21 cellular contexts compared by ENCODE assay signal in genomic region chr3:54355795-54356194, GRCh38.
A peak's percentile ranks its signal among the peaks of the same experiment; 100 is the strongest.
DNase-seq lines count a peak whose midpoint lies in the region; ATAC-seq, FAIRE-seq and TF ChIP-seq lines count a peak whose summit lies in the region.
"Had no signal": no experiment of that assay in that cellular context is flagged by ENCODE, and none has a peak within 500 bp of the region (broad histone marks: within the 10 kb centered on the region; RNA-seq: fewer than 3 reads in every experiment).

No MANE protein-coding gene starts in this region.

- no peak for ATAC-seq in Right ventricle myocardium superior (ENCODE audit: poor library complexity)
- ATAC-seq in K562, result no peak

- H3K9me3 Mint-ChIP-seq in Caco-2 (ENCODE audit: unreplicated experiment), result no peaks in the 10 kb centered on the region

- H3K27ac Mint-ChIP-seq in Caco-2 (ENCODE audit: unreplicated experiment), result no peak overlapping the region
- H3K27ac Mint-ChIP-seq: CD8-positive, alpha-beta memory T cell; HFFc6 had no signal

- H3K79me2 ChIP-seq in K562 (ENCODE audit: control insufficient read depth, insufficient read depth, low read length) (no peaks in the 10 kb centered on the region), Karpas-422 (ENCODE audit: low read length) (no peaks in the 10 kb centered on the region)

- H3K27me3 Mint-ChIP-seq in Caco-2 (ENCODE audit: insufficient read depth, unreplicated experiment), result no peaks in the 10 kb centered on the region

- 0% methylated on average over 5 of the region's 5 CpGs for WGBS in K562 (ENCODE audit: insufficient coverage, low coverage, missing lambda C conversion rate)
- 78% methylated on average over 5 of the region's 5 CpGs for whole genome bisulfite sequencing in thyroid gland, 2 donors

- no peak for TF ChIP-seq POLR2A in K562 (conservative IDR thresholded peaks at IDR 0.05)
- TF ChIP-seq POLR2A in thyroid gland (IDR thresholded peaks at IDR 0.05), result no peak

- H3K9me3 ChIP-seq in left ventricle myocardium inferior (replicated peaks) (no peaks in the 10 kb centered on the region), K562 (replicated peaks; ENCODE audit: control insufficient read depth, insufficient read depth, low read depth, low read length) (no peaks in the 10 kb centered on the region), thyroid gland (no peaks in the 10 kb centered on the region), Karpas-422 (ENCODE audit: low read length) (no peaks in the 10 kb centered on the region), Caco-2 (no peaks in the 10 kb centered on the region)

- BruUV-seq in K562 (replicated peaks; lab: Mats Ljungman, UMichigan) (no TSS peak), Caco-2 (replicated peaks; lab: Mats Ljungman, UMichigan) (no TSS peak)

- H3K4me3 Mint-ChIP-seq in Caco-2 (ENCODE audit: unreplicated experiment), result no peak overlapping the region
- H3K4me3 Mint-ChIP-seq: CD8-positive, alpha-beta memory T cell; HFFc6 had no signal

- peaks cover 77% of the 10 kb centered on the region for H3K4me1 ChIP-seq in left ventricle myocardium inferior
- no peaks in the 10 kb centered on the region for H3K4me1 ChIP-seq in K562 (replicated peaks in 1 of 2; ENCODE audit: control insufficient read depth in 2 of 2, insufficient read depth in 2 of 2, low read length in 2 of 2)
- H3K4me1 ChIP-seq in thyroid gland, result peaks cover 64 to 75% of the 10 kb centered on the region in 2 donors
- H3K4me1 ChIP-seq in Karpas-422 (ENCODE audit: low read length), result no peaks in the 10 kb centered on the region
- H3K4me1 ChIP-seq in Caco-2, result peaks cover 8% of the 10 kb centered on the region; the same call in 1 of the 2 replicates

- DNase-seq in left ventricle myocardium inferior, result no peak
- no peak for DNase-seq in Right ventricle myocardium superior
- no peak for DNase-seq in K562 (ENCODE audit: extremely low read depth in 1 of 4, low spot score in 3 of 4)
- DNase-seq in kidney tubule cell (ENCODE audit: low spot score), result peak; percentile 3
- DNase-seq in thyroid gland, result no peak
- no peak for DNase-seq in Karpas-422
- DNase-seq in Caco-2, result no peak
- DNase-seq in HEK293T (ENCODE audit: extremely low spot score), result no peak
- DNase-seq: 8988T; AML-193; CD8-positive, alpha-beta memory T cell; HFFc6; KG1; MV-4-11; NCI-H1105 treated with DMSO at 0.1 percent for 48 hours; NCI-H2029 treated with DMSO at 0.1 percent for 48 hours; NCI-H226; NCI-H524; NCI-H774; NK-92 treated with Interleukin-12 subunit alpha and Interleukin-12 subunit beta, amount 100 ng/mL, for 24 hours had no signal

- H3K27me3 ChIP-seq in left ventricle myocardium inferior (ENCODE audit: low read depth) (no peaks in the 10 kb centered on the region), K562 (ENCODE audit: control insufficient read depth in 2 of 2, insufficient read depth in 2 of 2, low read length in 2 of 2) (no peaks in the 10 kb centered on the region), thyroid gland (no peaks in the 10 kb centered on the region), Karpas-422 (ENCODE audit: low read length) (no peaks in the 10 kb centered on the region), Caco-2 (replicated peaks; ENCODE audit: control insufficient read depth, insufficient read depth, low read length) (no peaks in the 10 kb centered on the region)

- POLR2A ChIA-PET in K562 (lab: Yijun Ruan, JAX), result no interaction called here
- POLR2A ChIA-PET in Caco-2 (lab: Charles Lee), result no interaction called here
- POLR2A ChIA-PET in HEK293T (lab: Yijun Ruan, JAX), result no interaction called here

- peaks cover 8% of the 10 kb centered on the region for H3K4me1 Mint-ChIP-seq in Caco-2 (ENCODE audit: low read depth, unreplicated experiment)
- H3K4me1 Mint-ChIP-seq: CD8-positive, alpha-beta memory T cell had no signal

- in situ Hi-C loops in K562 (cut with MboI), result no loop called here

- no peaks in the 10 kb centered on the region for H3K9me2 ChIP-seq in Karpas-422 (replicated peaks; ENCODE audit: insufficient read depth, low read length)

- intact Hi-C loops in left ventricle myocardium inferior (cut with micrococcal nuclease) (no loop called here), Right ventricle myocardium superior (cut with DNase I) (no loop called here), K562 (cut with micrococcal nuclease) (no loop called here), thyroid gland (cut with DNase I) (no loop called here), Caco-2 (cut with micrococcal nuclease; ENCODE audit: unreplicated experiment) (no loop called here)

- H3K9ac ChIP-seq in K562 (ENCODE audit: insufficient read depth in 1 of 2, low read depth in 2 of 2, low read length in 2 of 2) (no peak overlapping the region), Karpas-422 (ENCODE audit: low read length) (no peak overlapping the region)

- no peak overlapping the region for H2AFZ ChIP-seq in K562 (ENCODE audit: low read depth, low read length)
- no peak overlapping the region for H2AFZ ChIP-seq in Karpas-422 (ENCODE audit: low read length)

- no peaks in the 10 kb centered on the region for H3K36me3 ChIP-seq in left ventricle myocardium inferior
- no peaks in the 10 kb centered on the region for H3K36me3 ChIP-seq in K562 (ENCODE audit: control insufficient read depth, insufficient read depth, low read length)
- H3K36me3 ChIP-seq in thyroid gland, result no peaks in the 10 kb centered on the region
- H3K36me3 ChIP-seq in Karpas-422 (ENCODE audit: insufficient read depth, low read length), result no peaks in the 10 kb centered on the region
- H3K36me3 ChIP-seq in Caco-2 (ENCODE audit: control insufficient read depth, insufficient read depth, low read length), result no peaks in the 10 kb centered on the region

- H4K20me1 ChIP-seq in K562 (replicated peaks; ENCODE audit: control insufficient read depth, insufficient read depth, low read length) (no peaks in the 10 kb centered on the region), Karpas-422 (ENCODE audit: insufficient read depth, low read depth, low read length) (no peaks in the 10 kb centered on the region)

- H3K9me1 ChIP-seq in K562 (ENCODE audit: control insufficient read depth, insufficient read depth, low read length), result no peaks in the 10 kb centered on the region

- H3K4me2 ChIP-seq in K562 (ENCODE audit: insufficient read depth, low read length) (no peak overlapping the region), Karpas-422 (ENCODE audit: low read depth, low read length, poor library complexity, severe bottlenecking) (no peak overlapping the region)

- TF ChIP-seq RAD21 in K562 (CRISPR knock-in tag; conservative IDR thresholded peaks at IDR 0.05 in 1 of 2, IDR thresholded peaks at IDR 0.05 in 1 of 2), result no peak

- H3K36me3 Mint-ChIP-seq in Caco-2 (ENCODE audit: insufficient read depth, unreplicated experiment), result no peaks in the 10 kb centered on the region
- H3K36me3 Mint-ChIP-seq: CD8-positive, alpha-beta memory T cell had no signal

- no peak for FAIRE-seq in K562 (lab: Jason Lieb, UNC)
- FAIRE-seq: H54 had no signal

- H3K27ac ChIP-seq in left ventricle myocardium inferior (replicated peaks) (peak overlapping the region; percentile 77), K562 (ENCODE audit: extremely low read depth, low read depth, low read length) (no peak overlapping the region), thyroid gland (peak overlapping the region; percentile 58 to 81 (median 74)), Karpas-422 (ENCODE audit: low read length) (no peak overlapping the region)

- CTCF ChIA-PET in K562 (lab: Yijun Ruan, JAX; ENCODE audit: low intra/inter-chr PET ratio), result no interaction called here
- CTCF ChIA-PET in Caco-2 (lab: Charles Lee), result no interaction called here
- CTCF ChIA-PET in HEK293T (lab: Yijun Ruan, JAX), result no interaction called here

- TF ChIP-seq EP300 in K562 (IDR thresholded peaks at IDR 0.05; ENCODE audit: low read length), result no peak

- no peak for TF ChIP-seq CTCF in left ventricle myocardium inferior (IDR thresholded peaks at IDR 0.05; ENCODE audit: borderline replicate concordance)
- no peak for TF ChIP-seq CTCF in K562 (IDR thresholded peaks at IDR 0.05 in 2 of 3, conservative IDR thresholded peaks at IDR 0.05 in 1 of 3; ENCODE audit: insufficient read depth in 2 of 3, low read depth in 1 of 3, low read length in 3 of 3)
- TF ChIP-seq CTCF in thyroid gland (IDR thresholded peaks at IDR 0.05), result no peak
- no peak for TF ChIP-seq CTCF in Caco-2 (IDR thresholded peaks at IDR 0.05; ENCODE audit: insufficient read depth in 1 of 2, low read depth in 1 of 2, low read length in 1 of 2, severe bottlenecking in 1 of 2, unreplicated experiment in 1 of 2)

- H3K4me3 ChIP-seq in left ventricle myocardium inferior (no peak overlapping the region), K562 (no peak overlapping the region), thyroid gland (replicated peaks in 1 of 3) (no peak overlapping the region), Karpas-422 (ENCODE audit: low read length) (no peak overlapping the region), Caco-2 (ENCODE audit: low read depth, low read length) (no peak overlapping the region)

TF ChIP-seq in K562, 482 proteins besides CTCF, POLR2A, EP300 and RAD21:
- TF ChIP-seq ZKSCAN8 (CRISPR knock-in tag; IDR thresholded peaks at IDR 0.05), result no peak
- TF ChIP-seq GABPA (tag; conservative IDR thresholded peaks at IDR 0.05; ENCODE audit: low read depth), result peak; percentile 66

TF ChIP-seq in HEK293T, 16 proteins besides CTCF, POLR2A, EP300 and RAD21:
- TF ChIP-seq TARDBP (IDR thresholded peaks at IDR 0.05) (no peak), ELF4 (IDR thresholded peaks at IDR 0.05) (no peak), L3MBTL2 (conservative IDR thresholded peaks at IDR 0.05) (no peak), FOXK2 (IDR thresholded peaks at IDR 0.05) (no peak), FOXM1 (IDR thresholded peaks at IDR 0.05; ENCODE audit: borderline replicate concordance) (no peak), NFRKB (IDR thresholded peaks at IDR 0.05) (no peak), LEF1 (IDR thresholded peaks at IDR 0.05; ENCODE audit: borderline replicate concordance) (no peak), ARNT (IDR thresholded peaks at IDR 0.05) (no peak), SUZ12 (IDR thresholded peaks at IDR 0.05) (no peak), PKNOX1 (IDR thresholded peaks at IDR 0.05) (no peak)
TF ChIP-seq in HEK293T: peak in this region for 0.

Comparison
In these comparisons a context has a peak if more than half of its experiments do, and no peak if none do; other contexts are left out.
1. H3K27ac ChIP-seq: peak in left ventricle myocardium inferior (single experiment) and thyroid gland (3 of 3); none in K562 (single experiment) and Karpas-422 (single experiment).